ENCODE assay signal across 1 cellular context in genomic region chr5:134577796-134578577, GRCh38.
TF ChIP-seq lines count a peak whose summit lies in the region.

No MANE protein-coding gene starts in this region.

TF ChIP-seq in HepG2, 621 proteins besides CTCF, POLR2A, EP300 and RAD21 (continued from another document):
- TF ChIP-seq, protein P1, sequence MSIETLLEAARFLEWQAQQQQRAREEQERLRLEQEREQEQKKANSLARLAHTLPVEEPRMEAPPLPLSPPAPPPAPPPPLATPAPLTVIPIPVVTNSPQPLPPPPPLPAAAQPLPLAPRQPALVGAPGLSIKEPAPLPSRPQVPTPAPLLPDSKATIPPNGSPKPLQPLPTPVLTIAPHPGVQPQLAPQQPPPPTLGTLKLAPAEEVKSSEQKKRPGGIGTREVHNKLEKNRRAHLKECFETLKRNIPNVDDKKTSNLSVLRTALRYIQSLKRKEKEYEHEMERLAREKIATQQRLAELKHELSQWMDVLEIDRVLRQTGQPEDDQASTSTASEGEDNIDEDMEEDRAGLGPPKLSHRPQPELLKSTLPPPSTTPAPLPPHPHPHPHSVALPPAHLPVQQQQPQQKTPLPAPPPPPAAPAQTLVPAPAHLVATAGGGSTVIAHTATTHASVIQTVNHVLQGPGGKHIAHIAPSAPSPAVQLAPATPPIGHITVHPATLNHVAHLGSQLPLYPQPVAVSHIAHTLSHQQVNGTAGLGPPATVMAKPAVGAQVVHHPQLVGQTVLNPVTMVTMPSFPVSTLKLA (IDR thresholded peaks at IDR 0.05), result no peak
- TF ChIP-seq, protein P2, sequence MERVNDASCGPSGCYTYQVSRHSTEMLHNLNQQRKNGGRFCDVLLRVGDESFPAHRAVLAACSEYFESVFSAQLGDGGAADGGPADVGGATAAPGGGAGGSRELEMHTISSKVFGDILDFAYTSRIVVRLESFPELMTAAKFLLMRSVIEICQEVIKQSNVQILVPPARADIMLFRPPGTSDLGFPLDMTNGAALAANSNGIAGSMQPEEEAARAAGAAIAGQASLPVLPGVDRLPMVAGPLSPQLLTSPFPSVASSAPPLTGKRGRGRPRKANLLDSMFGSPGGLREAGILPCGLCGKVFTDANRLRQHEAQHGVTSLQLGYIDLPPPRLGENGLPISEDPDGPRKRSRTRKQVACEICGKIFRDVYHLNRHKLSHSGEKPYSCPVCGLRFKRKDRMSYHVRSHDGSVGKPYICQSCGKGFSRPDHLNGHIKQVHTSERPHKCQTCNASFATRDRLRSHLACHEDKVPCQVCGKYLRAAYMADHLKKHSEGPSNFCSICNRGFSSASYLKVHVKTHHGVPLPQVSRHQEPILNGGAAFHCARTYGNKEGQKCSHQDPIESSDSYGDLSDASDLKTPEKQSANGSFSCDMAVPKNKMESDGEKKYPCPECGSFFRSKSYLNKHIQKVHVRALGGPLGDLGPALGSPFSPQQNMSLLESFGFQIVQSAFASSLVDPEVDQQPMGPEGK (CRISPR knock-in tag; IDR thresholded peaks at IDR 0.05), result 0 out of 2 replicates have a peak, but pooled peaks have one; percentile 34
TF ChIP-seq in HepG2: peak in this region for 18.
